ENCODE assay signal across 18 cellular contexts in genomic region chr9:78187763-78188495, GRCh38. TPM values are rescaled to one million over a fixed set of nuclear protein-coding genes. Genes with fewer than 3 reads are reported as not detected.
DNase-seq lines count a peak whose midpoint lies in the region; ATAC-seq lines count a peak whose summit lies in the region.
"Had no signal": no experiment of that assay in that cellular context is flagged by ENCODE, and none has a peak within 500 bp of the region (broad histone marks: within the 10 kb centered on the region; RNA-seq: fewer than 3 reads in every experiment).

No MANE protein-coding gene starts in this region.

- in situ Hi-C loops in HAP-1 (cut with MboI; ENCODE audit: low sequenced_read_pairs) = no loop called here

- no peaks in the 10 kb centered on the region for H3K27me3 ChIP-seq in HAP-1 (ENCODE audit: low read depth)
- H3K27me3 ChIP-seq: BLaER1, gastroesophageal sphincter, Peyer's patch had no signal

- H3K4me1 ChIP-seq in HAP-1 = peaks cover 16% of the 10 kb centered on the region
- H3K4me1 ChIP-seq: BLaER1, gastroesophageal sphincter, Peyer's patch had no signal

- ATAC-seq in left cardiac atrium (peak in 1 of 2 donors; percentile 65), sciatic nerve (no peak), GM21737 (IDR thresholded peaks at IDR 0.05; ENCODE audit: unreplicated experiment) (no peak), GM19351 (IDR thresholded peaks at IDR 0.05; ENCODE audit: unreplicated experiment) (no peak)
- ATAC-seq: activated CD8-positive, alpha-beta memory T cell treated with anti-CD3 and anti-CD28 coated beads, Interleukin-2, amount 10 ng/mL, durations not matched to agents 7 days and 5 days; gastroesophageal sphincter; stimulated activated naive B cell treated with anti-CD40 and anti-IgM and Interleukin-4, amounts not matched to agents 10 μg/mL and 1 μg/mL and 100 μg/mL, for 72 hours had no signal

- DNase-seq in HAP-1 (ENCODE audit: low spot score in 2 of 2) (peak; percentile 62 to 65), amniotic epithelial cell (ENCODE audit: low read depth) (peak; percentile 46), left cardiac atrium (peak; percentile 21), sciatic nerve (ENCODE audit: low spot score) (peak; percentile 62), NCI-H82 (lab: John Stamatoyannopoulos, UW) (no peak)
- DNase-seq: activated B cell treated with CpG ODN at 0.5 μM for 24 hours; activated CD8-positive, alpha-beta memory T cell treated with anti-CD3 and anti-CD28 coated beads, Interleukin-2, amount 10 ng/mL, durations not matched to agents 7 days and 5 days; activated naive CD4-positive, alpha-beta T cell; DMS79 treated with DMSO at 0.1 percent for 48 hours; NCI-H1694 treated with DMSO at 0.1 percent for 48 hours; NCI-H526; occipital lobe; Peyer's patch; stimulated activated naive B cell treated with anti-CD40 and anti-IgM and Interleukin-4, amounts not matched to agents 10 μg/mL and 1 μg/mL and 100 μg/mL, for 72 hours had no signal

- H3K9me3 ChIP-seq in HAP-1 = no peaks in the 10 kb centered on the region
- H3K9me3 ChIP-seq: BLaER1, gastroesophageal sphincter, Peyer's patch had no signal

- no peak overlapping the region for H3K4me3 ChIP-seq in HAP-1
- H3K4me3 ChIP-seq: BLaER1, gastroesophageal sphincter, Peyer's patch had no signal

- intact Hi-C loops in left cardiac atrium (cut with DNase I) (no loop called here), sciatic nerve (cut with DNase I) (no loop called here)

- no peaks in the 10 kb centered on the region for H3K36me3 ChIP-seq in HAP-1 (replicated peaks)
- H3K36me3 ChIP-seq: BLaER1, gastroesophageal sphincter, Peyer's patch had no signal

RNA-seq across cellular contexts. Expression of gene CEP78, which starts 47.9 kb away (rescaled TPM):
- total RNA-seq in left cardiac atrium = 1 to 10 TPM; 4.6 to 5.8 TPM
- total RNA-seq in sciatic nerve = 19.8 TPM
